ENCODE assay signal across 10 cellular contexts in the genomic region with DNA sequence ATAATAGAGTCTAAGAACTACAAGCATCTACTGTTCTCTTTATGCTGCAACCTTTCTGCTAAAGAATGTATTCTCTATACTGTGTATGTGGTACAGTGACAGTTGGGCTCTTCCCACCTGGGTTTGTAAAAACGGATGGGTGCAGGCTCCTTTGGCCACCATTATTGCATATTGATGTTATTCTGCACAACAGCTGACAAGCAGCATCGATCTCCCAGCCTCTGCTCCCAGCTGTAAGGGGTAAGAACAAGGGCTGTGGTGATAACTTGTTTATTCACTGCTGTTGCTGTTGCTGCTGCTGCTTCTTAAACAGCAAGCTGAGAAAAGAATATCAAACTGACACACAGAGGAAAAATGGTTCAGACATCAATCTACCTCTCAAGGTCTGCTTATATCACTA. TPM values are rescaled to one million over a fixed set of nuclear protein-coding genes. Genes with fewer than 3 reads are reported as not detected.
DNase-seq lines count a peak whose midpoint lies in the region; ATAC-seq and TF ChIP-seq lines count a peak whose summit lies in the region.
"Had no signal": no experiment of that assay in that cellular context is flagged by ENCODE, and none has a peak within 500 bp of the region (broad histone marks: within the 10 kb centered on the region; RNA-seq: fewer than 3 reads in every experiment).

No MANE protein-coding gene starts in this region.

- CTCF ChIA-PET in AG04450 (lab: Charles Lee) = no interaction called here

- H3K9me3 Mint-ChIP-seq in HFFc6 = no peaks in the 10 kb centered on the region
- no peaks in the 10 kb centered on the region for H3K9me3 Mint-ChIP-seq in activated naive CD8-positive, alpha-beta T cell treated with anti-CD3 and anti-CD28 coated beads, Interleukin-2, amount 50 U/mL, for 24 hours

- H3K36me3 ChIP-seq in heart right ventricle = peaks cover 0 to 38% (median 0%) of the 10 kb centered on the region in 9 donors

- POLR2A ChIA-PET in AG04450 (lab: Yijun Ruan, JAX) = no interaction called here

- 27 to 35% methylated on average over 2 of the region's 2 CpGs for WGBS in heart right ventricle, 2 donors

- H3K4me1 Mint-ChIP-seq in HFFc6 (ENCODE audit: low read depth) = peaks cover 75% of the 10 kb centered on the region
- H3K4me1 Mint-ChIP-seq in activated naive CD8-positive, alpha-beta T cell treated with anti-CD3 and anti-CD28 coated beads, Interleukin-2, amount 50 U/mL, for 24 hours = peaks cover 36% of the 10 kb centered on the region

- H3K27me3 Mint-ChIP-seq in HFFc6 (ENCODE audit: insufficient read depth) = no peaks in the 10 kb centered on the region
- peaks cover 5% of the 10 kb centered on the region for H3K27me3 Mint-ChIP-seq in activated naive CD8-positive, alpha-beta T cell treated with anti-CD3 and anti-CD28 coated beads, Interleukin-2, amount 50 U/mL, for 24 hours

- H3K4me3 Mint-ChIP-seq in HFFc6 = peak overlapping the region; percentile 68
- no peak overlapping the region for H3K4me3 Mint-ChIP-seq in activated naive CD8-positive, alpha-beta T cell treated with anti-CD3 and anti-CD28 coated beads, Interleukin-2, amount 50 U/mL, for 24 hours

- H3K27ac Mint-ChIP-seq in HFFc6 = peak overlapping the region; percentile 78
- H3K27ac Mint-ChIP-seq in activated naive CD8-positive, alpha-beta T cell treated with anti-CD3 and anti-CD28 coated beads, Interleukin-2, amount 50 U/mL, for 24 hours = no peak overlapping the region

- H3K4me3 ChIP-seq in AG04450 (ENCODE audit: low read depth, low read length) = peak overlapping the region; percentile 11; the same call in 1 of the 2 replicates
- H3K4me3 ChIP-seq in cardiac fibroblast (replicated peaks in 1 of 2; ENCODE audit: low read depth in 2 of 2, low read length in 2 of 2) = no peak overlapping the region
- no peak overlapping the region for H3K4me3 ChIP-seq in heart right ventricle

- no peak for DNase-seq in AG04450 (ENCODE audit: low read depth, low spot score)
- no peak for DNase-seq in HFFc6
- DNase-seq in cardiac fibroblast (ENCODE audit: low read depth in 2 of 2) = peak; percentile 31 to 43
- peak; percentile 59 for DNase-seq in myocyte (ENCODE audit: low read depth)
- DNase-seq in T1000 (lab: John Stamatoyannopoulos, UW) = no peak
- no peak for DNase-seq in heart right ventricle
- no peak for DNase-seq in activated naive CD8-positive, alpha-beta T cell treated with anti-CD3 and anti-CD28 coated beads, Interleukin-2, amount 50 U/mL, for 24 hours
- DNase-seq in NCI-H1694 treated with DMSO at 0.1 percent for 48 hours (lab: John Stamatoyannopoulos, UW) = no peak
- DNase-seq: WERI-Rb-1 had no signal

- H3K27me3 ChIP-seq in AG04450 (ENCODE audit: control insufficient read depth, insufficient read depth, low read length) (no peaks in the 10 kb centered on the region), heart right ventricle (no peaks in the 10 kb centered on the region)

- ATAC-seq in heart right ventricle = no peak
- ATAC-seq in activated naive CD8-positive, alpha-beta T cell treated with anti-CD3 and anti-CD28 coated beads, Interleukin-2, amount 50 U/mL, for 24 hours = no peak
- ATAC-seq: HCT116 had no signal

- no peaks in the 10 kb centered on the region for H3K9me3 ChIP-seq in AG04450 (ENCODE audit: control insufficient read depth, insufficient read depth, low read length)
- H3K9me3 ChIP-seq in heart right ventricle = no peaks in the 10 kb centered on the region

- H3K4me1 ChIP-seq in heart right ventricle = peaks cover 0 to 70% (median 15%) of the 10 kb centered on the region in 9 donors

- TF ChIP-seq CTCF in AG04450 (IDR thresholded peaks at IDR 0.05; ENCODE audit: low read depth, low read length) (no peak), HFFc6 (IDR thresholded peaks at IDR 0.05) (no peak), cardiac fibroblast (IDR thresholded peaks at IDR 0.05; ENCODE audit: low read depth, low read length) (no peak), heart right ventricle (IDR thresholded peaks at IDR 0.05) (no peak)

- intact Hi-C loops in heart right ventricle (cut with DNase I) = loop anchor here in 1 of 10 donors (2.0 kb wide), 1 partner anchor 65 kb away; no protein-coding TSS in a partner anchor

- H3K36me3 Mint-ChIP-seq in HFFc6 (ENCODE audit: low read depth) = peaks cover 8% of the 10 kb centered on the region; the same call in 1 of the 2 replicates
- peaks cover 62% of the 10 kb centered on the region for H3K36me3 Mint-ChIP-seq in activated naive CD8-positive, alpha-beta T cell treated with anti-CD3 and anti-CD28 coated beads, Interleukin-2, amount 50 U/mL, for 24 hours (ENCODE audit: low read depth)

- H3K27ac ChIP-seq in AG04450 (ENCODE audit: low read depth, low read length) = no peak overlapping the region
- peak overlapping the region in 1 of 10 donors; percentile 31 for H3K27ac ChIP-seq in heart right ventricle
- H3K27ac ChIP-seq: WERI-Rb-1 had no signal

RNA-seq across cellular contexts. Expression of gene KCNRG, which starts 56.2 kb away (rescaled TPM):
- polyA plus RNA-seq in AG04450 (2011; rRNA removed) = 1.5 and 2.1 TPM in 2 replicates
- 4.6 and 9.6 TPM in 2 replicates for polyA minus RNA-seq in AG04450 (2011; rRNA and poly(A)+ RNA removed)
- total RNA-seq in HFFc6 (2021; fragmentation: NEBNext Ultra II Directional; extraction: Animal tissue kit (Norgen Biotek cat#: 25700)) = 1 to 10 TPM in 1 of 6 experiments, under 1 TPM in 4, not detected in 1; 0.17 to 1.3 (median 0.30) TPM
- 2.8 TPM in 1 of 2 replicates, not detected in the other for total RNA-seq in myocyte
- polyA plus RNA-seq in myocyte (2012) = 0.64 TPM
- under 1 TPM in 6 of 10 donors, not detected in 4; 0.19 to 0.86 (median 0.29) TPM for total RNA-seq in heart right ventricle
- under 1 TPM; 0.19 to 0.22 TPM for polyA plus RNA-seq in heart right ventricle

Comparison
In these comparisons a context has a peak if more than half of its experiments do, and no peak if none do; other contexts are left out.
1. DNase-seq: peak in cardiac fibroblast (2 of 2) and myocyte (single experiment); none in AG04450 (single experiment), HFFc6 (single experiment), T1000 (single experiment), heart right ventricle (0 of 2), activated naive CD8-positive, alpha-beta T cell treated with anti-CD3 and anti-CD28 coated beads, Interleukin-2, amount 50 U/mL, for 24 hours (single experiment) and NCI-H1694 treated with DMSO at 0.1 percent for 48 hours (single experiment).